ENCODE assay signal across 22 cellular contexts in genomic region chr22:36212896-36213295, GRCh38. TPM values are rescaled to one million over a fixed set of nuclear protein-coding genes. Genes with fewer than 3 reads are reported as not detected.
DNase-seq lines count a peak whose midpoint lies in the region; ATAC-seq, FAIRE-seq and TF ChIP-seq lines count a peak whose summit lies in the region.
"Had no signal": no experiment of that assay in that cellular context is flagged by ENCODE, and none has a peak within 500 bp of the region (broad histone marks: within the 10 kb centered on the region; RNA-seq: fewer than 3 reads in every experiment).

No MANE protein-coding gene starts in this region.

- H3K27ac ChIP-seq in neutrophil, result peak overlapping the region; percentile 83
- no peak overlapping the region for H3K27ac ChIP-seq in coronary artery
- H3K27ac ChIP-seq: vagina had no signal

- no peak for DNase-seq in GM12891 (ENCODE audit: insufficient read length, low spot score)
- DNase-seq in NOMO-1 treated with DMSO at 0.1 percent for 48 hours (lab: John Stamatoyannopoulos, UW; ENCODE audit: unreplicated experiment), result peak; percentile 67
- DNase-seq in ecto neural progenitor cell (ENCODE audit: low spot score), result peak; percentile 32
- DNase-seq in NCI-H82 (lab: John Stamatoyannopoulos, UW), result no peak
- no peak for DNase-seq in coronary artery (ENCODE audit: low spot score)
- DNase-seq: activated CD4-positive, alpha-beta T cell treated with anti-CD3 and anti-CD28 coated beads, Interleukin-2, amount 50 U/mL, for 48 hours; activated effector memory CD4-positive, alpha-beta T cell treated with Interleukin-2 at 50 U/mL for 16 hours; CD8-positive, alpha-beta T cell; effector memory CD8-positive, alpha-beta T cell; mesendoderm; NCI-H1694; NCI-H2171 treated with DMSO at 0.1 percent for 48 hours; NCI-H526 treated with DMSO at 0.1 percent for 48 hours; nephron progenitor cell; posterior cingulate gyrus had no signal

- H3K4me3 ChIP-seq in neutrophil (ENCODE audit: low read depth in 1 of 2, low read length in 1 of 2) (peak overlapping the region in 1 of 2 experiments; percentile 30), coronary artery (no peak overlapping the region)
- H3K4me3 ChIP-seq: vagina had no signal

- no peaks in the 10 kb centered on the region for H3K9me3 ChIP-seq in neutrophil
- H3K9me3 ChIP-seq: vagina had no signal

- TF ChIP-seq POLR2A in GM12891 (IDR thresholded peaks at IDR 0.05; ENCODE audit: low read depth, low read length), result no peak

- no peaks in the 10 kb centered on the region for H3K36me3 ChIP-seq in neutrophil
- H3K36me3 ChIP-seq: vagina had no signal

- H3K4me1 ChIP-seq in neutrophil (ENCODE audit: control insufficient read depth in 1 of 2, insufficient read depth in 1 of 2, low read depth in 1 of 2, low read length in 1 of 2), result peaks cover 36 to 39% of the 10 kb centered on the region in 2 experiments
- H3K4me1 ChIP-seq: vagina had no signal

- no peak for ATAC-seq in GM18867 (IDR thresholded peaks at IDR 0.05; ENCODE audit: unreplicated experiment)
- ATAC-seq: CD8-positive, alpha-beta T cell; effector memory CD8-positive, alpha-beta T cell; Right ventricle myocardium inferior; WTC11 had no signal

- FAIRE-seq in GM12891 (lab: Jason Lieb, UNC), result peak; percentile 16
- FAIRE-seq: G401.6 had no signal

- TF ChIP-seq CTCF in neutrophil (IDR thresholded peaks at IDR 0.05), result no peak
- no peak for TF ChIP-seq CTCF in coronary artery (IDR thresholded peaks at IDR 0.05)

- no peaks in the 10 kb centered on the region for H3K27me3 ChIP-seq in neutrophil
- H3K27me3 ChIP-seq: vagina had no signal

TF ChIP-seq in GM12891, 5 proteins besides CTCF, POLR2A, EP300 and RAD21:
- TF ChIP-seq TAF1 (IDR thresholded peaks at IDR 0.05; ENCODE audit: low read depth, low read length) (no peak), POU2F2 (IDR thresholded peaks at IDR 0.05; ENCODE audit: low read depth, low read length) (no peak), SPI1 (IDR thresholded peaks at IDR 0.05; ENCODE audit: low read depth, low read length) (no peak), POLR2AphosphoS5 (IDR thresholded peaks at IDR 0.05; ENCODE audit: low read depth, low read length) (no peak), PAX5 (IDR thresholded peaks at IDR 0.05; ENCODE audit: insufficient read depth, low read length, severe bottlenecking) (no peak)

RNA-seq across cellular contexts. Expression of gene APOL4, which starts 11.3 kb away (rescaled TPM):
- 0.14 TPM for polyA plus RNA-seq in GM12891 (2012; ENCODE audit: low read depth, missing spikeins)
- polyA plus RNA-seq: IgD-negative memory B cell had no signal

RNA-seq across cellular contexts. Expression of gene APOL2, which starts 26.4 kb away (rescaled TPM):
- polyA plus RNA-seq in GM12891 (2012; ENCODE audit: low read depth, missing spikeins), result 22.2 TPM

RNA-seq across cellular contexts. Expression of gene APOL1, which starts 40.0 kb away (rescaled TPM):
- 46.5 TPM for polyA plus RNA-seq in GM12891 (2012; ENCODE audit: low read depth, missing spikeins)

RNA-seq across cellular contexts. Expression of gene APOL3, which starts 52.3 kb away (rescaled TPM):
- polyA plus RNA-seq in GM12891 (2012; ENCODE audit: low read depth, missing spikeins), result 18.0 TPM

Comparison
In these comparisons a context has a peak if more than half of its experiments do, and no peak if none do; other contexts are left out.
1. DNase-seq: peak in NOMO-1 treated with DMSO at 0.1 percent for 48 hours (single experiment) and ecto neural progenitor cell (single experiment); none in GM12891 (single experiment), NCI-H82 (single experiment) and coronary artery (single experiment).